Comparison of ENCODE assay signal across 8 cellular contexts in genomic region chr17:66541461-66542182, GRCh38.
DNase-seq lines count a peak whose midpoint lies in the region; ATAC-seq, FAIRE-seq and TF ChIP-seq lines count a peak whose summit lies in the region.

No MANE protein-coding gene starts in this region.

- H3K9me3 ChIP-seq in DND-41 (ENCODE audit: insufficient read depth, low read length, severe bottlenecking) (peaks cover 8% of the 10 kb centered on the region), K562 (replicated peaks; ENCODE audit: control insufficient read depth, insufficient read depth, low read depth, low read length) (no peaks in the 10 kb centered on the region), sigmoid colon (no peaks in the 10 kb centered on the region)

- no peak for TF ChIP-seq CTCF in DND-41 (IDR thresholded peaks at IDR 0.05; ENCODE audit: borderline replicate concordance, extremely low read depth, low read length, poor library complexity, severe bottlenecking)
- no peak for TF ChIP-seq CTCF in K562 (IDR thresholded peaks at IDR 0.05 in 2 of 3, conservative IDR thresholded peaks at IDR 0.05 in 1 of 3; ENCODE audit: insufficient read depth in 2 of 3, low read depth in 1 of 3, low read length in 3 of 3)
- TF ChIP-seq CTCF in sigmoid colon (IDR thresholded peaks at IDR 0.05), result no peak

- peak overlapping the region; percentile 54 for H3K4me2 ChIP-seq in DND-41 (ENCODE audit: insufficient read depth, low read length)
- no peak overlapping the region for H3K4me2 ChIP-seq in K562 (ENCODE audit: insufficient read depth, low read length)

- TF ChIP-seq POLR2A in K562 (conservative IDR thresholded peaks at IDR 0.05) (no peak), sigmoid colon (IDR thresholded peaks at IDR 0.05) (no peak)

- peaks cover 80% of the 10 kb centered on the region for H3K4me1 ChIP-seq in DND-41 (ENCODE audit: insufficient read depth, low read length)
- H3K4me1 ChIP-seq in K562 (replicated peaks in 1 of 2; ENCODE audit: control insufficient read depth in 2 of 2, insufficient read depth in 2 of 2, low read length in 2 of 2), result peaks cover 4 to 20% of the 10 kb centered on the region in 2 experiments
- peaks cover 0 to 68% (median 59%) of the 10 kb centered on the region in 4 donors for H3K4me1 ChIP-seq in sigmoid colon

- no TSS peak for BruUV-seq in K562 (replicated peaks; lab: Mats Ljungman, UMichigan)

- POLR2A ChIA-PET in K562 (lab: Yijun Ruan, JAX), result interaction anchor here (1.1 to 1.4 kb wide), 3 partner anchors 9 to 210 kb away, joined by 3 to 5 read pairs (median 5); no protein-coding TSS in a partner anchor

- CTCF ChIA-PET in K562 (lab: Yijun Ruan, JAX; ENCODE audit: low intra/inter-chr PET ratio), result no interaction called here

- H4K20me1 ChIP-seq in DND-41 (ENCODE audit: insufficient read depth, low read length) (no peaks in the 10 kb centered on the region), K562 (replicated peaks; ENCODE audit: control insufficient read depth, insufficient read depth, low read length) (peaks cover 29% of the 10 kb centered on the region; the same call in 1 of the 2 replicates)

- no peaks in the 10 kb centered on the region for H3K9me1 ChIP-seq in K562 (ENCODE audit: control insufficient read depth, insufficient read depth, low read length)

- intact Hi-C loops in K562 (cut with micrococcal nuclease), result no loop called here
- intact Hi-C loops in sigmoid colon (cut with DNase I), result loop anchor here (5.0 kb wide), 1 partner anchor 239 kb away; the partner anchor contains the start of gene PRKCA

- no peak overlapping the region for H2AFZ ChIP-seq in DND-41 (ENCODE audit: low read depth, low read length)
- no peak overlapping the region for H2AFZ ChIP-seq in K562 (ENCODE audit: low read depth, low read length)

- TF ChIP-seq RAD21 in K562 (CRISPR knock-in tag; conservative IDR thresholded peaks at IDR 0.05 in 1 of 2, IDR thresholded peaks at IDR 0.05 in 1 of 2), result no peak

- in situ Hi-C loops in K562 (cut with MboI), result no loop called here

- WGBS in K562 (ENCODE audit: insufficient coverage, low coverage, missing lambda C conversion rate), result 25% methylated on average over 9 of the region's 9 CpGs
- 38 to 50% methylated on average over 9 of the region's 9 CpGs for WGBS in sigmoid colon, 2 donors

- H3K79me2 ChIP-seq in DND-41 (ENCODE audit: insufficient read depth, low read length) (peaks cover 22% of the 10 kb centered on the region), K562 (ENCODE audit: control insufficient read depth, insufficient read depth, low read length) (peaks cover 7% of the 10 kb centered on the region; the same call in 1 of the 3 replicates)

- ATAC-seq in DND-41 (ENCODE audit: insufficient read depth, low read depth) (peak; percentile 49), GM19467 (IDR thresholded peaks at IDR 0.05; ENCODE audit: unreplicated experiment) (peak; percentile 83), HG03520 (IDR thresholded peaks at IDR 0.05; ENCODE audit: unreplicated experiment) (peak; percentile 84), K562 (peak; percentile 73)

- peak; percentile 79 for FAIRE-seq in K562 (lab: Jason Lieb, UNC)

- peak overlapping the region; percentile 87 for H3K27ac ChIP-seq in DND-41 (ENCODE audit: low read length)
- H3K27ac ChIP-seq in K562 (ENCODE audit: extremely low read depth, low read depth, low read length), result no peak overlapping the region
- peak overlapping the region; percentile 75 to 78 (median 76) for H3K27ac ChIP-seq in sigmoid colon

- TF ChIP-seq EP300 in K562 (IDR thresholded peaks at IDR 0.05; ENCODE audit: low read length) (no peak), sigmoid colon (IDR thresholded peaks at IDR 0.05) (peak in 1 of 4 donors; percentile 12)

- DNase-seq in DND-41 (peak; percentile 58), K562 (ENCODE audit: extremely low read depth in 1 of 4, low spot score in 3 of 4) (peak; percentile 40 to 65 (median 46)), sigmoid colon (no peak), D341Med (ENCODE audit: low spot score) (no peak), NCI-H748 treated with DMSO at 0.1 percent for 48 hours (lab: John Stamatoyannopoulos, UW) (no peak)
- no peak for DNase-seq in activated effector memory CD4-positive, alpha-beta T cell treated with anti-CD3 and anti-CD28 coated beads, Interleukin-2, amount 50 U/mL, for 16 hours

- H3K27me3 ChIP-seq in DND-41 (ENCODE audit: insufficient read depth, low read length, poor library complexity) (no peaks in the 10 kb centered on the region), K562 (ENCODE audit: control insufficient read depth in 2 of 2, insufficient read depth in 2 of 2, low read length in 2 of 2) (no peaks in the 10 kb centered on the region), sigmoid colon (no peaks in the 10 kb centered on the region)

- H3K36me3 ChIP-seq in DND-41 (ENCODE audit: insufficient read depth, low read length) (no peaks in the 10 kb centered on the region), K562 (ENCODE audit: control insufficient read depth, insufficient read depth, low read length) (no peaks in the 10 kb centered on the region), sigmoid colon (no peaks in the 10 kb centered on the region)

- H3K9ac ChIP-seq in DND-41 (ENCODE audit: low read depth, low read length) (peak overlapping the region; percentile 45), K562 (ENCODE audit: insufficient read depth in 1 of 2, low read depth in 2 of 2, low read length in 2 of 2) (no peak overlapping the region)

- peak overlapping the region in 1 of 2 experiments; percentile 30; a peak in 2 of 4 replicates for H3K4me3 ChIP-seq in DND-41 (ENCODE audit: low read depth in 1 of 2, low read length in 2 of 2)
- H3K4me3 ChIP-seq in K562, result no peak overlapping the region
- no peak overlapping the region for H3K4me3 ChIP-seq in sigmoid colon

TF ChIP-seq in K562, 482 proteins besides CTCF, POLR2A, EP300 and RAD21 (continues in another document):
- TF ChIP-seq HEY1 (CRISPR knock-in tag; IDR thresholded peaks at IDR 0.05; ENCODE audit: borderline replicate concordance), result no peak
- TF ChIP-seq, protein P1, sequence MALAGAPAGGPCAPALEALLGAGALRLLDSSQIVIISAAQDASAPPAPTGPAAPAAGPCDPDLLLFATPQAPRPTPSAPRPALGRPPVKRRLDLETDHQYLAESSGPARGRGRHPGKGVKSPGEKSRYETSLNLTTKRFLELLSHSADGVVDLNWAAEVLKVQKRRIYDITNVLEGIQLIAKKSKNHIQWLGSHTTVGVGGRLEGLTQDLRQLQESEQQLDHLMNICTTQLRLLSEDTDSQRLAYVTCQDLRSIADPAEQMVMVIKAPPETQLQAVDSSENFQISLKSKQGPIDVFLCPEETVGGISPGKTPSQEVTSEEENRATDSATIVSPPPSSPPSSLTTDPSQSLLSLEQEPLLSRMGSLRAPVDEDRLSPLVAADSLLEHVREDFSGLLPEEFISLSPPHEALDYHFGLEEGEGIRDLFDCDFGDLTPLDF (CRISPR knock-in tag; IDR thresholded peaks at IDR 0.05), result no peak
- TF ChIP-seq, protein P2, sequence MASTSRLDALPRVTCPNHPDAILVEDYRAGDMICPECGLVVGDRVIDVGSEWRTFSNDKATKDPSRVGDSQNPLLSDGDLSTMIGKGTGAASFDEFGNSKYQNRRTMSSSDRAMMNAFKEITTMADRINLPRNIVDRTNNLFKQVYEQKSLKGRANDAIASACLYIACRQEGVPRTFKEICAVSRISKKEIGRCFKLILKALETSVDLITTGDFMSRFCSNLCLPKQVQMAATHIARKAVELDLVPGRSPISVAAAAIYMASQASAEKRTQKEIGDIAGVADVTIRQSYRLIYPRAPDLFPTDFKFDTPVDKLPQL (IDR thresholded peaks at IDR 0.05; ENCODE audit: extremely low read depth, insufficient read length), result no peak
- TF ChIP-seq TRIM24 (IDR thresholded peaks at IDR 0.05), result no peak
- no peak for TF ChIP-seq ELF1 (tag; IDR thresholded peaks at IDR 0.05)
- TF ChIP-seq CREB3 (tag; conservative IDR thresholded peaks at IDR 0.05; ENCODE audit: low read depth), result no peak
- no peak for TF ChIP-seq RFX5 (IDR thresholded peaks at IDR 0.05; ENCODE audit: low read depth, low read length)
- no peak for TF ChIP-seq SNAPC5 (CRISPR knock-in tag; IDR thresholded peaks at IDR 0.05)
- TF ChIP-seq YBX1 (IDR thresholded peaks at IDR 0.05), result no peak
- no peak for TF ChIP-seq NR2C1 (IDR thresholded peaks at IDR 0.05)
- TF ChIP-seq NR2C1 (tag; IDR thresholded peaks at IDR 0.05), result no peak
- TF ChIP-seq NCOR1 (IDR thresholded peaks at IDR 0.05), result peak; percentile 59
- TF ChIP-seq ZNF41 (CRISPR knock-in tag; conservative IDR thresholded peaks at IDR 0.05), result no peak
- peak; percentile 58 for TF ChIP-seq TAL1 (IDR thresholded peaks at IDR 0.05)
- peak; percentile 79 for TF ChIP-seq TCF3 (CRISPR knock-in tag; IDR thresholded peaks at IDR 0.05)
- TF ChIP-seq TEAD1 (CRISPR knock-in tag; IDR thresholded peaks at IDR 0.05), result peak in 1 of 2 experiments; percentile 69; a peak in 1 of 4 replicates
- TF ChIP-seq HOMEZ (CRISPR knock-in tag; IDR thresholded peaks at IDR 0.05), result no peak
- TF ChIP-seq CBFA2T2 (conservative IDR thresholded peaks at IDR 0.05), result peak; percentile 76
- peak; percentile 44; the same call in 1 of the 2 replicates for TF ChIP-seq STAT5A (IDR thresholded peaks at IDR 0.05; ENCODE audit: borderline replicate concordance, low read length)
- TF ChIP-seq ZNF431 (CRISPR knock-in tag; IDR thresholded peaks at IDR 0.05), result no peak

Comparison
In these comparisons a context has a peak if more than half of its experiments do, and no peak if none do; other contexts are left out.
1. DNase-seq: peak in DND-41 (single experiment) and K562 (4 of 4); none in sigmoid colon (single experiment), activated effector memory CD4-positive, alpha-beta T cell treated with anti-CD3 and anti-CD28 coated beads, Interleukin-2, amount 50 U/mL, for 16 hours (single experiment), D341Med (single experiment) and NCI-H748 treated with DMSO at 0.1 percent for 48 hours (single experiment).
2. Peak in every context shown above with its lines, with median percentiles within 50 percentile points of each other: ATAC-seq.